Comparison of ENCODE assay signal across 8 cellular contexts in genomic region chr4:139014391-139015268, GRCh38. TPM values are rescaled to one million over a fixed set of nuclear protein-coding genes. Genes with fewer than 3 reads are reported as not detected.
DNase-seq lines count a peak whose midpoint lies in the region; ATAC-seq and TF ChIP-seq lines count a peak whose summit lies in the region.

No MANE protein-coding gene starts in this region.

- peaks cover 9 to 26% (median 19%) of the 10 kb centered on the region in 4 donors for H3K4me1 Mint-ChIP-seq in CD4-positive, CD25-positive, alpha-beta regulatory T cell
- H3K4me1 Mint-ChIP-seq in T-helper 17 cell: peaks cover 24% of the 10 kb centered on the region
- peaks cover 38% of the 10 kb centered on the region for H3K4me1 Mint-ChIP-seq in endodermal cell

- peak overlapping the region; percentile 85 for H3K27ac ChIP-seq in CD4-positive, CD25-positive, alpha-beta regulatory T cell (ENCODE audit: insufficient read depth, low read length, poor library complexity, severe bottlenecking)
- peak overlapping the region; percentile 99 for H3K27ac ChIP-seq in endodermal cell (ENCODE audit: low read depth, low read length)
- H3K27ac ChIP-seq in uterus: peak overlapping the region; percentile 83 to 87

- TF ChIP-seq CTCF in endodermal cell (conservative IDR thresholded peaks at IDR 0.05) (no peak), mucosa of descending colon (IDR thresholded peaks at IDR 0.05) (no peak), uterus (IDR thresholded peaks at IDR 0.05) (no peak)

- intact Hi-C loops in mucosa of descending colon (cut with DNase I, micrococcal nuclease) (no loop called here), uterus (cut with DNase I; ENCODE audit: low total_unique reads) (no loop called here)

- peak overlapping the region; percentile 78 to 94 (median 90) for H3K4me3 Mint-ChIP-seq in CD4-positive, CD25-positive, alpha-beta regulatory T cell
- peak overlapping the region; percentile 91 for H3K4me3 Mint-ChIP-seq in T-helper 17 cell
- peak overlapping the region; percentile 87 for H3K4me3 Mint-ChIP-seq in endodermal cell

- peak in 1 of 3 donors; percentile 52 for DNase-seq in CD4-positive, CD25-positive, alpha-beta regulatory T cell
- DNase-seq in T-helper 17 cell (no peak), endodermal cell (peak; percentile 57), mucosa of descending colon (peak in 1 of 3 donors; percentile 52), uterus (peak in 1 of 2 donors; percentile 39)

- no peaks in the 10 kb centered on the region for H3K9me3 Mint-ChIP-seq in CD4-positive, CD25-positive, alpha-beta regulatory T cell
- H3K9me3 Mint-ChIP-seq in endodermal cell: no peaks in the 10 kb centered on the region

- H3K36me3 ChIP-seq in CD4-positive, CD25-positive, alpha-beta regulatory T cell (ENCODE audit: control insufficient read depth, insufficient read depth, low read length): no peaks in the 10 kb centered on the region
- H3K36me3 ChIP-seq in endodermal cell (ENCODE audit: control insufficient read depth, insufficient read depth, low read length) (no peaks in the 10 kb centered on the region), mucosa of descending colon (ENCODE audit: low read depth) (no peaks in the 10 kb centered on the region), uterus (no peaks in the 10 kb centered on the region)

- peak overlapping the region; percentile 87 for H3K4me3 ChIP-seq in CD4-positive, CD25-positive, alpha-beta regulatory T cell (ENCODE audit: low read depth, low read length)
- H3K4me3 ChIP-seq in endodermal cell (ENCODE audit: low read length) (peak overlapping the region; percentile 86), mucosa of descending colon (no peak overlapping the region), uterus (peak overlapping the region; percentile 26 to 71)

- 38 to 48% methylated on average over 8 to 9 of the region's 9 CpGs for WGBS in endodermal cell (ENCODE audit: insufficient coverage in 1 of 2, insufficient read length in 1 of 2), 2 experiments

- peak overlapping the region; percentile 94 to 98 (median 97) for H3K27ac Mint-ChIP-seq in CD4-positive, CD25-positive, alpha-beta regulatory T cell
- H3K27ac Mint-ChIP-seq in T-helper 17 cell: peak overlapping the region; percentile 100
- H3K27ac Mint-ChIP-seq in endodermal cell: peak overlapping the region; percentile 100

- peak overlapping the region; percentile 96 for H3K9ac ChIP-seq in endodermal cell (ENCODE audit: extremely low read depth, low read length, poor library complexity, severe bottlenecking)

- peaks cover 20% of the 10 kb centered on the region for H3K4me1 ChIP-seq in CD4-positive, CD25-positive, alpha-beta regulatory T cell (ENCODE audit: control insufficient read depth, insufficient read depth, low read length, poor library complexity, severe bottlenecking)
- peaks cover 11% of the 10 kb centered on the region for H3K4me1 ChIP-seq in endodermal cell (ENCODE audit: control insufficient read depth, insufficient read depth, low read length)
- peaks cover 18% of the 10 kb centered on the region for H3K4me1 ChIP-seq in mucosa of descending colon (ENCODE audit: low read depth)
- no peaks in the 10 kb centered on the region for H3K4me1 ChIP-seq in uterus

- no peaks in the 10 kb centered on the region for H3K36me3 Mint-ChIP-seq in CD4-positive, CD25-positive, alpha-beta regulatory T cell
- peaks cover 4% of the 10 kb centered on the region for H3K36me3 Mint-ChIP-seq in T-helper 17 cell (ENCODE audit: low read depth)
- peaks cover 2% of the 10 kb centered on the region for H3K36me3 Mint-ChIP-seq in endodermal cell (ENCODE audit: low read depth)

- peak in 1 of 2 donors; percentile 7 for ATAC-seq in CD4-positive, CD25-positive, alpha-beta regulatory T cell (ENCODE audit: low read depth in 2 of 2)
- ATAC-seq in GM18868 (IDR thresholded peaks at IDR 0.05; ENCODE audit: unreplicated experiment): peak; percentile 19
- peak; percentile 1 for ATAC-seq in HG03460 (IDR thresholded peaks at IDR 0.05; ENCODE audit: unreplicated experiment)
- ATAC-seq in T-helper 17 cell: peak; percentile 13
- peak; percentile 46 for ATAC-seq in mucosa of descending colon
- no peak for ATAC-seq in HG02840 (IDR thresholded peaks at IDR 0.05; ENCODE audit: low FRiP score, unreplicated experiment)

- no peak for TF ChIP-seq POLR2A in uterus (IDR thresholded peaks at IDR 0.05)

- H3K27me3 ChIP-seq in CD4-positive, CD25-positive, alpha-beta regulatory T cell (ENCODE audit: control insufficient read depth, insufficient read depth, low read length): no peaks in the 10 kb centered on the region
- H3K27me3 ChIP-seq in endodermal cell (ENCODE audit: control insufficient read depth, insufficient read depth, low read length, poor library complexity, severe bottlenecking): no peaks in the 10 kb centered on the region
- no peaks in the 10 kb centered on the region for H3K27me3 ChIP-seq in uterus

- no peaks in the 10 kb centered on the region for H3K9me3 ChIP-seq in CD4-positive, CD25-positive, alpha-beta regulatory T cell (ENCODE audit: control insufficient read depth in 2 of 2, low read length in 2 of 2)
- H3K9me3 ChIP-seq in T-helper 17 cell (ENCODE audit: control insufficient read depth, low read length, poor library complexity, severe bottlenecking): no peaks in the 10 kb centered on the region
- no peaks in the 10 kb centered on the region for H3K9me3 ChIP-seq in endodermal cell (ENCODE audit: control insufficient read depth, low read length)
- H3K9me3 ChIP-seq in mucosa of descending colon: no peaks in the 10 kb centered on the region
- no peaks in the 10 kb centered on the region for H3K9me3 ChIP-seq in uterus

- no peaks in the 10 kb centered on the region for H3K27me3 Mint-ChIP-seq in CD4-positive, CD25-positive, alpha-beta regulatory T cell
- H3K27me3 Mint-ChIP-seq in T-helper 17 cell: peaks cover 4% of the 10 kb centered on the region
- H3K27me3 Mint-ChIP-seq in endodermal cell (ENCODE audit: insufficient read depth): no peaks in the 10 kb centered on the region

RNA-seq across cellular contexts. Expression of gene NOCT, which starts 1.0 kb away (rescaled TPM):
- 14.6 TPM for total RNA-seq in CD4-positive, CD25-positive, alpha-beta regulatory T cell
- polyA plus RNA-seq in CD4-positive, CD25-positive, alpha-beta regulatory T cell: under 1 TPM in 3 of 4 donors, not detected in 1; 0.14 to 0.44 (median 0.24) TPM
- 10 to 100 TPM; 23.3 to 24.0 TPM for total RNA-seq in T-helper 17 cell
- total RNA-seq in endodermal cell: 10 to 100 TPM; 11.7 to 22.3 TPM
- polyA plus RNA-seq in endodermal cell (2013, experiment 1 of 2): 7.1 TPM
- polyA plus RNA-seq in endodermal cell (2013, experiment 2 of 2): 7.7 TPM
- total RNA-seq in mucosa of descending colon: 10 to 100 TPM in 2 of 3 donors, 1 to 10 TPM in 1; 7.9 to 11.6 (median 10.1) TPM
- 1 to 10 TPM in 3 of 4 donors, not detected in 1; 2.3 to 7.4 (median 2.7) TPM for total RNA-seq in uterus
